Comparison of ENCODE assay signal across 24 cellular contexts in the genomic region with DNA sequence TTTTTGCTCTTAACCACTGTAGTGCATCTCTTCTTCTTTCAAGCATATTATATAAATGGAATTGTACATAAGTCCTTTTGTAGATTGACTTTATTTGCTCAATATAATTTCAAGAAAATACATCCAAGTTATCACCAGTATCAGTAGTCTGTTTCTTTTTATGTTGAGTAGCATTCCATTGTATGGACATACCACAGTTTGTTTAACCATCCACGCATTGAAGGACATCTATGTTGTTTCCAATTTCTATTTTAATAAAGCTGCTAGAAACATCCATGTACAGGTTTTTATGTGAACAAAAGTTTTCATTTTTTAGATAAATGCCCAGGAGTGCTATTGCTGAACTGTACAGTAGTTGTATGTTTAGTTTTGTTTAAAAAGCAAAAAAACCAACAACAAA.
"Had no signal": no experiment of that assay in that cellular context is flagged by ENCODE, and none has a peak within 500 bp of the region (broad histone marks: within the 10 kb centered on the region; RNA-seq: fewer than 3 reads in every experiment).

No MANE protein-coding gene starts in this region.

- ATAC-seq: effector memory CD8-positive, alpha-beta T cell; esophagus mucosa; foreskin keratinocyte; gastrocnemius medialis; gastroesophageal sphincter; heart left ventricle; heart right ventricle had no signal

- H3K4me3 ChIP-seq: colonic mucosa, coronary artery, dorsolateral prefrontal cortex, esophagus muscularis mucosa, esophagus squamous epithelium, gastrocnemius medialis, gastroesophageal sphincter, heart left ventricle, heart right ventricle had no signal

- H3K27ac ChIP-seq: colonic mucosa, coronary artery, dorsolateral prefrontal cortex, epithelial cell of prostate, esophagus muscularis mucosa, esophagus squamous epithelium, foreskin keratinocyte, gastrocnemius medialis, gastroesophageal sphincter, heart left ventricle, heart right ventricle had no signal

- H3K36me3 ChIP-seq: colonic mucosa, esophagus muscularis mucosa, esophagus squamous epithelium, gastrocnemius medialis, gastroesophageal sphincter, heart left ventricle, heart right ventricle had no signal

- H3K27me3 ChIP-seq: colonic mucosa, esophagus muscularis mucosa, esophagus squamous epithelium, foreskin keratinocyte, gastrocnemius medialis, gastroesophageal sphincter, heart left ventricle had no signal

- H3K4me1 ChIP-seq: colonic mucosa, esophagus muscularis mucosa, esophagus squamous epithelium, foreskin keratinocyte, gastrocnemius medialis, gastroesophageal sphincter, heart left ventricle, heart right ventricle had no signal

- H3K9me3 ChIP-seq: colonic mucosa, esophagus squamous epithelium, gastrocnemius medialis, gastroesophageal sphincter had no signal

- DNase-seq: colonic mucosa; cortex of kidney; dermis blood vessel endothelial cell; dorsolateral prefrontal cortex; effector CD4-positive, alpha-beta T cell; effector CD8-positive, alpha-beta T cell; effector memory CD4-positive, alpha-beta T cell; effector memory CD8-positive, alpha-beta T cell; endodermal cell; erythroblast; esophagus squamous epithelium; foreskin fibroblast; foreskin keratinocyte; foreskin melanocyte; gastrocnemius medialis; glutamatergic neuron; head of caudate nucleus; heart left ventricle; heart right ventricle had no signal
